In the genomic region with DNA sequence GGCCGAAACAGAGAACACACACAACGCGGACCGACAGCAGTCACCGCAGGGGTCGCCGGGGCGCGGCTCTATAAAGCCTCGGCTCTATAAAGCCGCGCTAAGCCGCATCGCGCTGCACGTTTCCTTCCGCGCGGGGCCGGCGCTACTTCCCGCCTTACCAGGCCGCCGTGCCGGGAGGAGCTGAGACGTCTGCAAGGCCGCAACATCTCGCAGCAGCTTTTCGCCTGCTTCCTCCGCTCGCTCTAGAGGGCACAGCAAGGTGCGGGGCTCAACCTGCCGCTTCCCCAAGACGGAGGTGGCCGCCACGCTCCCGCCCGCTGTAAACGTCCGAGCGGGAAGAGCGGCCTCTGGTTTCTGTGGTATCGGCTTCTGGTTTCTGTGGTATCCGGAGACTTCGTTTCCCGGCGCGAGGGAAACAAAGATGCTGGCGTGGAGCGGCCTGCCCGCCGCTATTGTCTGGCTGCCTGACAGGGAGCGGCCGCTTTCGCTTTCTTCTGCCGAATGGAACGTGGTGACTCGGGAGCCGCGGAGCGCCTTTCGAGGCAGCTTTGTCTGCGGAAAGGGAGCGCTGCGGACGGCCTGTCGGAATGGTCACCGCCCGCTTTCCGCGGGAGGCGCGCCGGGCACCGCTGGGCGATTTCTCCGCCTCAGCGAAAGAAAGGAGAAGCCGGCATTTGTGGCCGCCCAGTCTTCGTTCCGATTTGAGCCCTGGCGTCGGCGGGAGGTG, we compare ENCODE assay signal across 8 cellular contexts.
DNase-seq lines count a peak whose midpoint lies in the region; ATAC-seq, FAIRE-seq and TF ChIP-seq lines count a peak whose summit lies in the region.

No MANE protein-coding gene starts in this region.

- H3K4me1 Mint-ChIP-seq in glutamatergic neuron (ENCODE audit: low read depth, unreplicated experiment), result peaks cover 7% of the 10 kb centered on the region

- peak overlapping the region; percentile 96 to 97 for H3K27ac Mint-ChIP-seq in activated naive CD4-positive, alpha-beta T cell treated with anti-CD3 and anti-CD28 coated beads, Interleukin-2, amount 50 U/mL, for 72 hours
- H3K27ac Mint-ChIP-seq in glutamatergic neuron (ENCODE audit: unreplicated experiment), result peak overlapping the region; percentile 94

- H3K9me3 Mint-ChIP-seq in activated naive CD4-positive, alpha-beta T cell treated with anti-CD3 and anti-CD28 coated beads, Interleukin-2, amount 50 U/mL, for 72 hours, result no peaks in the 10 kb centered on the region
- H3K9me3 Mint-ChIP-seq in glutamatergic neuron (ENCODE audit: unreplicated experiment), result peaks cover 8% of the 10 kb centered on the region

- FAIRE-seq in HTR-8/SVneo (lab: Jason Lieb, UNC), result no peak

- TF ChIP-seq CTCF in glutamatergic neuron (IDR thresholded peaks at IDR 0.05; ENCODE audit: partially characterized antibody, unreplicated experiment) (no peak), omental fat pad (IDR thresholded peaks at IDR 0.05) (no peak)

- H3K27me3 Mint-ChIP-seq in glutamatergic neuron (ENCODE audit: unreplicated experiment), result peaks cover 6% of the 10 kb centered on the region

- H3K4me3 Mint-ChIP-seq in glutamatergic neuron (ENCODE audit: unreplicated experiment), result peak overlapping the region; percentile 94

- peak overlapping the region; percentile 89 for H3K27ac ChIP-seq in temporal lobe (ENCODE audit: low read depth, low read length)

- peak; percentile 98 for DNase-seq in DMS53 (lab: John Stamatoyannopoulos, UW)
- DNase-seq in HTR-8/SVneo (ENCODE audit: insufficient read length, low spot score), result peak; percentile 15
- peak; percentile 69 for DNase-seq in SHP77 treated with DMSO at 0.1 percent for 48 hours (lab: John Stamatoyannopoulos, UW)
- DNase-seq in activated naive CD4-positive, alpha-beta T cell treated with anti-CD3 and anti-CD28 coated beads, Interleukin-2, amount 50 U/mL, for 72 hours (ENCODE audit: low spot score in 2 of 2), result peak; percentile 80 to 82
- peak; percentile 95 for DNase-seq in glutamatergic neuron
- DNase-seq in omental fat pad (ENCODE audit: low spot score), result peak; percentile 67

- ATAC-seq in GM21367 (IDR thresholded peaks at IDR 0.05; ENCODE audit: unreplicated experiment), result peak; percentile 69
- ATAC-seq in activated naive CD4-positive, alpha-beta T cell treated with anti-CD3 and anti-CD28 coated beads, Interleukin-2, amount 50 U/mL, for 72 hours, result peak; percentile 78 to 89
- ATAC-seq in omental fat pad (ENCODE audit: low FRiP score), result peak; percentile 86

- peaks cover 0 to 13% of the 10 kb centered on the region in 2 donors for H3K36me3 Mint-ChIP-seq in activated naive CD4-positive, alpha-beta T cell treated with anti-CD3 and anti-CD28 coated beads, Interleukin-2, amount 50 U/mL, for 72 hours
- no peaks in the 10 kb centered on the region for H3K36me3 Mint-ChIP-seq in glutamatergic neuron (ENCODE audit: unreplicated experiment)

Comparison
In these comparisons a context has a peak if more than half of its experiments do, and no peak if none do; other contexts are left out.
1. Peak in every context shown above with its lines: DNase-seq, ATAC-seq and H3K27ac ChIP-seq.
2. DNase-seq: peak in every context shown above with its lines; median percentile 98 in DMS53; 95 in glutamatergic neuron; 81 in activated naive CD4-positive, alpha-beta T cell treated with anti-CD3 and anti-CD28 coated beads, Interleukin-2, amount 50 U/mL, for 72 hours; 69 in SHP77 treated with DMSO at 0.1 percent for 48 hours; 67 in omental fat pad; 15 in HTR-8/SVneo.